Comparison of ENCODE assay signal across 1 cellular context in genomic region chr16:16213863-16214293, GRCh38.
A peak's percentile ranks its signal among the peaks of the same experiment; 100 is the strongest.
TF ChIP-seq lines count a peak whose summit lies in the region.
"Not testable (repeated sequence)": the region's sequence is repeated elsewhere in the genome, so short reads cannot be mapped to it uniquely, and the experiment has no call there.

No MANE protein-coding gene starts in this region.

TF ChIP-seq in HepG2, 621 proteins besides CTCF, POLR2A, EP300 and RAD21 (continues in another document):
- TF ChIP-seq, protein P1, sequence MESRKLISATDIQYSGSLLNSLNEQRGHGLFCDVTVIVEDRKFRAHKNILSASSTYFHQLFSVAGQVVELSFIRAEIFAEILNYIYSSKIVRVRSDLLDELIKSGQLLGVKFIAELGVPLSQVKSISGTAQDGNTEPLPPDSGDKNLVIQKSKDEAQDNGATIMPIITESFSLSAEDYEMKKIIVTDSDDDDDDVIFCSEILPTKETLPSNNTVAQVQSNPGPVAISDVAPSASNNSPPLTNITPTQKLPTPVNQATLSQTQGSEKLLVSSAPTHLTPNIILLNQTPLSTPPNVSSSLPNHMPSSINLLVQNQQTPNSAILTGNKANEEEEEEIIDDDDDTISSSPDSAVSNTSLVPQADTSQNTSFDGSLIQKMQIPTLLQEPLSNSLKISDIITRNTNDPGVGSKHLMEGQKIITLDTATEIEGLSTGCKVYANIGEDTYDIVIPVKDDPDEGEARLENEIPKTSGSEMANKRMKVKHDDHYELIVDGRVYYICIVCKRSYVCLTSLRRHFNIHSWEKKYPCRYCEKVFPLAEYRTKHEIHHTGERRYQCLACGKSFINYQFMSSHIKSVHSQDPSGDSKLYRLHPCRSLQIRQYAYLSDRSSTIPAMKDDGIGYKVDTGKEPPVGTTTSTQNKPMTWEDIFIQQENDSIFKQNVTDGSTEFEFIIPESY (CRISPR knock-in tag; IDR thresholded peaks at IDR 0.05): 0 out of 2 replicates have a peak, but pooled peaks have one; percentile 15
- peak; percentile 29; the same call in 1 of the 2 replicates for TF ChIP-seq ZNF124 (CRISPR knock-in tag; IDR thresholded peaks at IDR 0.05)
- TF ChIP-seq ZNF331 (CRISPR knock-in tag; IDR thresholded peaks at IDR 0.05): peak; percentile 81
- TF ChIP-seq ASH2L (IDR thresholded peaks at IDR 0.05; ENCODE audit: insufficient read length, low read depth, low read length): peak; percentile 22
- TF ChIP-seq ERF (CRISPR knock-in tag; IDR thresholded peaks at IDR 0.05): peak; percentile 78
- TF ChIP-seq FOXA3 (CRISPR knock-in tag; IDR thresholded peaks at IDR 0.05): peak; percentile 89
- TF ChIP-seq HMG20B (CRISPR knock-in tag; conservative IDR thresholded peaks at IDR 0.05): 0 out of 2 replicates have a peak, but pooled peaks have one; percentile 70
- TF ChIP-seq KAT7 (CRISPR knock-in tag; IDR thresholded peaks at IDR 0.05; ENCODE audit: borderline replicate concordance): 0 out of 2 replicates have a peak, but pooled peaks have one; percentile 46
- 0 out of 2 replicates have a peak, but pooled peaks have one; percentile 29 for TF ChIP-seq KLF11 (CRISPR knock-in tag; IDR thresholded peaks at IDR 0.05)
- TF ChIP-seq FOXP1, NR2F6, SOX13 (IDR thresholded peaks at IDR 0.05): not testable (repeated sequence)
- TF ChIP-seq FOXP1 (CRISPR knock-in tag; IDR thresholded peaks at IDR 0.05): peak; percentile 85
- 0 out of 2 replicates have a peak, but pooled peaks have one; percentile 28 for TF ChIP-seq MXD4 (CRISPR knock-in tag; IDR thresholded peaks at IDR 0.05)
- peak; percentile 59; the same call in 1 of the 2 replicates for TF ChIP-seq NR2F6 (CRISPR knock-in tag; IDR thresholded peaks at IDR 0.05)
- peak in 1 of 2 experiments; percentile 67; a peak in 2 of 4 replicates for TF ChIP-seq SOX13 (CRISPR knock-in tag; conservative IDR thresholded peaks at IDR 0.05 in 1 of 2, IDR thresholded peaks at IDR 0.05 in 1 of 2)
- TF ChIP-seq ELF3 (CRISPR knock-in tag; IDR thresholded peaks at IDR 0.05): peak; percentile 52; the same call in 1 of the 2 replicates
- TF ChIP-seq, protein P2, sequence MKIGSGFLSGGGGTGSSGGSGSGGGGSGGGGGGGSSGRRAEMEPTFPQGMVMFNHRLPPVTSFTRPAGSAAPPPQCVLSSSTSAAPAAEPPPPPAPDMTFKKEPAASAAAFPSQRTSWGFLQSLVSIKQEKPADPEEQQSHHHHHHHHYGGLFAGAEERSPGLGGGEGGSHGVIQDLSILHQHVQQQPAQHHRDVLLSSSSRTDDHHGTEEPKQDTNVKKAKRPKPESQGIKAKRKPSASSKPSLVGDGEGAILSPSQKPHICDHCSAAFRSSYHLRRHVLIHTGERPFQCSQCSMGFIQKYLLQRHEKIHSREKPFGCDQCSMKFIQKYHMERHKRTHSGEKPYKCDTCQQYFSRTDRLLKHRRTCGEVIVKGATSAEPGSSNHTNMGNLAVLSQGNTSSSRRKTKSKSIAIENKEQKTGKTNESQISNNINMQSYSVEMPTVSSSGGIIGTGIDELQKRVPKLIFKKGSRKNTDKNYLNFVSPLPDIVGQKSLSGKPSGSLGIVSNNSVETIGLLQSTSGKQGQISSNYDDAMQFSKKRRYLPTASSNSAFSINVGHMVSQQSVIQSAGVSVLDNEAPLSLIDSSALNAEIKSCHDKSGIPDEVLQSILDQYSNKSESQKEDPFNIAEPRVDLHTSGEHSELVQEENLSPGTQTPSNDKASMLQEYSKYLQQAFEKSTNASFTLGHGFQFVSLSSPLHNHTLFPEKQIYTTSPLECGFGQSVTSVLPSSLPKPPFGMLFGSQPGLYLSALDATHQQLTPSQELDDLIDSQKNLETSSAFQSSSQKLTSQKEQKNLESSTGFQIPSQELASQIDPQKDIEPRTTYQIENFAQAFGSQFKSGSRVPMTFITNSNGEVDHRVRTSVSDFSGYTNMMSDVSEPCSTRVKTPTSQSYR (CRISPR knock-in tag; IDR thresholded peaks at IDR 0.05; ENCODE audit: borderline replicate concordance): peak; percentile 64; the same call in 1 of the 2 replicates
- TF ChIP-seq, protein P3, sequence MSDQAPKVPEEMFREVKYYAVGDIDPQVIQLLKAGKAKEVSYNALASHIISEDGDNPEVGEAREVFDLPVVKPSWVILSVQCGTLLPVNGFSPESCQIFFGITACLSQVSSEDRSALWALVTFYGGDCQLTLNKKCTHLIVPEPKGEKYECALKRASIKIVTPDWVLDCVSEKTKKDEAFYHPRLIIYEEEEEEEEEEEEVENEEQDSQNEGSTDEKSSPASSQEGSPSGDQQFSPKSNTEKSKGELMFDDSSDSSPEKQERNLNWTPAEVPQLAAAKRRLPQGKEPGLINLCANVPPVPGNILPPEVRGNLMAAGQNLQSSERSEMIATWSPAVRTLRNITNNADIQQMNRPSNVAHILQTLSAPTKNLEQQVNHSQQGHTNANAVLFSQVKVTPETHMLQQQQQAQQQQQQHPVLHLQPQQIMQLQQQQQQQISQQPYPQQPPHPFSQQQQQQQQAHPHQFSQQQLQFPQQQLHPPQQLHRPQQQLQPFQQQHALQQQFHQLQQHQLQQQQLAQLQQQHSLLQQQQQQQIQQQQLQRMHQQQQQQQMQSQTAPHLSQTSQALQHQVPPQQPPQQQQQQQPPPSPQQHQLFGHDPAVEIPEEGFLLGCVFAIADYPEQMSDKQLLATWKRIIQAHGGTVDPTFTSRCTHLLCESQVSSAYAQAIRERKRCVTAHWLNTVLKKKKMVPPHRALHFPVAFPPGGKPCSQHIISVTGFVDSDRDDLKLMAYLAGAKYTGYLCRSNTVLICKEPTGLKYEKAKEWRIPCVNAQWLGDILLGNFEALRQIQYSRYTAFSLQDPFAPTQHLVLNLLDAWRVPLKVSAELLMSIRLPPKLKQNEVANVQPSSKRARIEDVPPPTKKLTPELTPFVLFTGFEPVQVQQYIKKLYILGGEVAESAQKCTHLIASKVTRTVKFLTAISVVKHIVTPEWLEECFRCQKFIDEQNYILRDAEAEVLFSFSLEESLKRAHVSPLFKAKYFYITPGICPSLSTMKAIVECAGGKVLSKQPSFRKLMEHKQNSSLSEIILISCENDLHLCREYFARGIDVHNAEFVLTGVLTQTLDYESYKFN (CRISPR knock-in tag; conservative IDR thresholded peaks at IDR 0.05): 0 out of 2 replicates have a peak, but pooled peaks have one; percentile 27
- peak; percentile 60 for TF ChIP-seq KAT8 (CRISPR knock-in tag; IDR thresholded peaks at IDR 0.05)
- TF ChIP-seq ZNF205 (CRISPR knock-in tag; IDR thresholded peaks at IDR 0.05): peak; percentile 30; the same call in 1 of the 2 replicates
- TF ChIP-seq FOXO1 (CRISPR knock-in tag; IDR thresholded peaks at IDR 0.05): peak; percentile 85
- TF ChIP-seq, protein P4, sequence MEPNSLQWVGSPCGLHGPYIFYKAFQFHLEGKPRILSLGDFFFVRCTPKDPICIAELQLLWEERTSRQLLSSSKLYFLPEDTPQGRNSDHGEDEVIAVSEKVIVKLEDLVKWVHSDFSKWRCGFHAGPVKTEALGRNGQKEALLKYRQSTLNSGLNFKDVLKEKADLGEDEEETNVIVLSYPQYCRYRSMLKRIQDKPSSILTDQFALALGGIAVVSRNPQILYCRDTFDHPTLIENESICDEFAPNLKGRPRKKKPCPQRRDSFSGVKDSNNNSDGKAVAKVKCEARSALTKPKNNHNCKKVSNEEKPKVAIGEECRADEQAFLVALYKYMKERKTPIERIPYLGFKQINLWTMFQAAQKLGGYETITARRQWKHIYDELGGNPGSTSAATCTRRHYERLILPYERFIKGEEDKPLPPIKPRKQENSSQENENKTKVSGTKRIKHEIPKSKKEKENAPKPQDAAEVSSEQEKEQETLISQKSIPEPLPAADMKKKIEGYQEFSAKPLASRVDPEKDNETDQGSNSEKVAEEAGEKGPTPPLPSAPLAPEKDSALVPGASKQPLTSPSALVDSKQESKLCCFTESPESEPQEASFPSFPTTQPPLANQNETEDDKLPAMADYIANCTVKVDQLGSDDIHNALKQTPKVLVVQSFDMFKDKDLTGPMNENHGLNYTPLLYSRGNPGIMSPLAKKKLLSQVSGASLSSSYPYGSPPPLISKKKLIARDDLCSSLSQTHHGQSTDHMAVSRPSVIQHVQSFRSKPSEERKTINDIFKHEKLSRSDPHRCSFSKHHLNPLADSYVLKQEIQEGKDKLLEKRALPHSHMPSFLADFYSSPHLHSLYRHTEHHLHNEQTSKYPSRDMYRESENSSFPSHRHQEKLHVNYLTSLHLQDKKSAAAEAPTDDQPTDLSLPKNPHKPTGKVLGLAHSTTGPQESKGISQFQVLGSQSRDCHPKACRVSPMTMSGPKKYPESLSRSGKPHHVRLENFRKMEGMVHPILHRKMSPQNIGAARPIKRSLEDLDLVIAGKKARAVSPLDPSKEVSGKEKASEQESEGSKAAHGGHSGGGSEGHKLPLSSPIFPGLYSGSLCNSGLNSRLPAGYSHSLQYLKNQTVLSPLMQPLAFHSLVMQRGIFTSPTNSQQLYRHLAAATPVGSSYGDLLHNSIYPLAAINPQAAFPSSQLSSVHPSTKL (CRISPR knock-in tag; IDR thresholded peaks at IDR 0.05): peak; percentile 89
- TF ChIP-seq KDM6A (CRISPR knock-in tag; IDR thresholded peaks at IDR 0.05; ENCODE audit: low read depth): peak; percentile 59; the same call in 1 of the 2 replicates
- TF ChIP-seq THRA (CRISPR knock-in tag; IDR thresholded peaks at IDR 0.05; ENCODE audit: borderline replicate concordance): peak; percentile 35; the same call in 1 of the 2 replicates
- TF ChIP-seq ATF3 (CRISPR knock-in tag; IDR thresholded peaks at IDR 0.05): peak; percentile 67; the same call in 1 of the 2 replicates
- TF ChIP-seq HOXA3 (CRISPR knock-in tag; IDR thresholded peaks at IDR 0.05): peak; percentile 61; the same call in 1 of the 2 replicates
- TF ChIP-seq, protein P5, sequence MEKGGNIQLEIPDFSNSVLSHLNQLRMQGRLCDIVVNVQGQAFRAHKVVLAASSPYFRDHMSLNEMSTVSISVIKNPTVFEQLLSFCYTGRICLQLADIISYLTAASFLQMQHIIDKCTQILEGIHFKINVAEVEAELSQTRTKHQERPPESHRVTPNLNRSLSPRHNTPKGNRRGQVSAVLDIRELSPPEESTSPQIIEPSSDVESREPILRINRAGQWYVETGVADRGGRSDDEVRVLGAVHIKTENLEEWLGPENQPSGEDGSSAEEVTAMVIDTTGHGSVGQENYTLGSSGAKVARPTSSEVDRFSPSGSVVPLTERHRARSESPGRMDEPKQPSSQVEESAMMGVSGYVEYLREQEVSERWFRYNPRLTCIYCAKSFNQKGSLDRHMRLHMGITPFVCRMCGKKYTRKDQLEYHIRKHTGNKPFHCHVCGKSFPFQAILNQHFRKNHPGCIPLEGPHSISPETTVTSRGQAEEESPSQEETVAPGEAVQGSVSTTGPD (CRISPR knock-in tag; IDR thresholded peaks at IDR 0.05): peak; percentile 91
- 0 out of 2 replicates have a peak, but pooled peaks have one; percentile 59 for TF ChIP-seq RERE (CRISPR knock-in tag; IDR thresholded peaks at IDR 0.05; ENCODE audit: low read depth)
- TF ChIP-seq PATZ1 (CRISPR knock-in tag; IDR thresholded peaks at IDR 0.05): peak; percentile 43; the same call in 1 of the 2 replicates
- peak; percentile 72; the same call in 1 of the 2 replicates for TF ChIP-seq MIXL1 (CRISPR knock-in tag; IDR thresholded peaks at IDR 0.05)
